5 cellular contexts compared by ENCODE assay signal in the genomic region with DNA sequence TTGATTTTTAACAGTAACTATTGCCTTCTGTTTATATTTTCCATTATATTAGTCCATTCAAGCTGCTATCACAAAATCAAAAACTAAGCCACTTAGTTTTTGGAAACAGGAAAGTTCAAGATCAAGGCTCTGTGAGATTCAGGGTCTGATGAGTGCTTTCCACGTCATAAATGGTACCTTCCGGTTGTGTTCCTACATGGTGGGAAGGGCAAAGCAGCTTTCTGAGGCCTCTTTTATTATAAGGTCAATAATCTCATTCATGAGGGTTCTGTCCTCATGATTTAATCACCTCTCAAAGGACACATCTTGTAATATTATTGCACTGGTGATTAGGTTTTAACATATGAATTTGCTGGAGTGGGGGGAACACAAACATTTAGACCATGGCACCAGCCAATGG.
"Had no signal": no experiment of that assay in that cellular context is flagged by ENCODE, and none has a peak within 500 bp of the region (broad histone marks: within the 10 kb centered on the region; RNA-seq: fewer than 3 reads in every experiment).

No MANE protein-coding gene starts in this region.

- H3K27ac ChIP-seq: HL-60 had no signal

- DNase-seq: KBM-7, KG1 had no signal

- H3K4me3 ChIP-seq: K562 had no signal

- ATAC-seq: HepG2, K562 had no signal
